In genomic region chr12:46266869-46267617, GRCh38 we compare ENCODE assay signal across 9 cellular contexts. TPM values are rescaled to one million over a fixed set of nuclear protein-coding genes. Genes with fewer than 3 reads are reported as not detected.
DNase-seq lines count a peak whose midpoint lies in the region; ATAC-seq lines count a peak whose summit lies in the region.
"Had no signal": no experiment of that assay in that cellular context is flagged by ENCODE, and none has a peak within 500 bp of the region (broad histone marks: within the 10 kb centered on the region; RNA-seq: fewer than 3 reads in every experiment).

No MANE protein-coding gene starts in this region.

- ATAC-seq in activated CD4-positive, alpha-beta T cell treated with anti-CD3 and anti-CD28 coated beads for 36 hours: peak; percentile 9
- ATAC-seq in left lobe of liver: peak; percentile 10
- ATAC-seq in HG03095 (IDR thresholded peaks at IDR 0.05; ENCODE audit: unreplicated experiment): no peak

- DNase-seq in EL: peak; percentile 71
- DNase-seq in NCI-H1092 (lab: John Stamatoyannopoulos, UW): peak; percentile 82
- DNase-seq in activated CD4-positive, alpha-beta T cell treated with anti-CD3 and anti-CD28 coated beads for 36 hours: peak; percentile 73
- peak; percentile 52 for DNase-seq in left lobe of liver (ENCODE audit: low spot score)
- peak; percentile 55 to 67 for DNase-seq in stimulated activated CD4-positive, alpha-beta T cell treated with anti-CD3 and anti-CD28 coated beads, Interleukin-2, amount 100 ng/mL, for 24 hours
- no peak for DNase-seq in mesenteric fat pad (ENCODE audit: low spot score)

- H3K27me3 Mint-ChIP-seq in activated CD4-positive, alpha-beta T cell treated with anti-CD3 and anti-CD28 coated beads for 36 hours: no peaks in the 10 kb centered on the region

- H3K4me3 Mint-ChIP-seq in activated CD4-positive, alpha-beta T cell treated with anti-CD3 and anti-CD28 coated beads for 36 hours: no peak overlapping the region
- H3K4me3 Mint-ChIP-seq: brain had no signal

- POLR2A ChIA-PET in activated CD4-positive, alpha-beta T cell treated with anti-CD3 and anti-CD28 coated beads for 36 hours (lab: Charles Lee): interaction anchor here (0.7 to 1.8 kb wide), 6 partner anchors 33 to 142 kb away, joined by 3 to 16 read pairs (median 4); no protein-coding TSS in a partner anchor

- H3K27ac Mint-ChIP-seq in activated CD4-positive, alpha-beta T cell treated with anti-CD3 and anti-CD28 coated beads for 36 hours: no peak overlapping the region

- H3K36me3 Mint-ChIP-seq in activated CD4-positive, alpha-beta T cell treated with anti-CD3 and anti-CD28 coated beads for 36 hours (ENCODE audit: low read depth): peaks cover 14% of the 10 kb centered on the region
- H3K36me3 Mint-ChIP-seq: brain had no signal

- H3K4me1 Mint-ChIP-seq in activated CD4-positive, alpha-beta T cell treated with anti-CD3 and anti-CD28 coated beads for 36 hours: peaks cover 36% of the 10 kb centered on the region

- intact Hi-C loops in activated CD4-positive, alpha-beta T cell treated with anti-CD3 and anti-CD28 coated beads for 36 hours (cut with DNase I, micrococcal nuclease): loop anchor here (1.0 to 5.0 kb wide), 9 partner anchors 36 to 1545 kb away; partner anchors contain the start of genes ARID2 (in 1 of the 2) and SCAF11 (in 1 of the 2)

- H3K27ac ChIP-seq in cingulate gyrus (ENCODE audit: low read depth, low read length): peak overlapping the region; percentile 1

- H3K9me3 Mint-ChIP-seq in activated CD4-positive, alpha-beta T cell treated with anti-CD3 and anti-CD28 coated beads for 36 hours (ENCODE audit: low read depth): no peaks in the 10 kb centered on the region

- CTCF ChIA-PET in activated CD4-positive, alpha-beta T cell treated with anti-CD3 and anti-CD28 coated beads for 36 hours (lab: Charles Lee): interaction anchor here (0.7 to 1.0 kb wide), 2 partner anchors 50 to 55 kb away, joined by 3 to 4 read pairs; no protein-coding TSS in a partner anchor

RNA-seq across cellular contexts. Expression of gene SLC38A1, which starts 1.8 kb away (rescaled TPM):
- 100 to 1,000 TPM; 167 to 180 TPM for total RNA-seq in activated CD4-positive, alpha-beta T cell treated with anti-CD3 and anti-CD28 coated beads for 36 hours
- 7.7 TPM for total RNA-seq in left lobe of liver
- 15.9 TPM for total RNA-seq in mesenteric fat pad
